In the genomic region with DNA sequence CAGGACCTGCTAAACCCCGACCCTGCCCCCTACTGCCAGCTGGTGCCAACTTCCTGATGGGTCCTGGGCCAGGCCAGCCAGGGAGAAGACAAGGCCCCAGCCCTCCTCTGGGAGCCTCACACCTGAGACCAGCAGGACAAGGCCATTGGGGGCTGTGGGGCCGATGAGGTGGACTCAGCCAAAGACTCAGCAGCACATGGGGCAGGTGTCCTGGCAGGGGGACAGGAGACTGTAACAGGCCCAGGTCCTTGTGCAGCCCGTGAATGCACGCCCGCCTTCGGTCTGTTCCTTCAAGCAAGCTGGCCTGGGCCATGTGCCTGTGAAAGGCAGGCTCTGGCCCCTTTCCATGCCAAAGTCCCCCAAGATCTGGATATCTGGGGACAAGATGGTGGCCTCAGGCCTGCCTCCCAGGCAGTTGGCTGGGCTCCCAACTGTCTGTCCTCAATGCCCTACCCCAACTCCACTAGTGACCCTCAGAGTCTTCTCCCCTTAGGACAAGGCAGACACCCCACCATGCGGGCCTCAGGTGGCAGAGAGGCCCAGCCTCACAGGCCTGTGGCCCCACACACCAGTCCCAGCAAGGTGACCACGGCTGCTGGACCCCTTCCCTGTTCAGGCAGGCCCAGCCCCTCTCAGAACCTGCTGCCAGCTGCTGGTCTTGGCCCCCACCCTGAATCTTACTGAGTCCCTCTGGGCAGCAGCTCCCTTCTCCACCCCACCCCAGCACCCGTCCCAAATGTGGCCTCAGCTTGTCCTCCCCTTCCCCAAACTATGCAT, we compare ENCODE assay signal across 25 cellular contexts. TPM values are rescaled to one million over a fixed set of nuclear protein-coding genes. Genes with fewer than 3 reads are reported as not detected.
"Had no signal": no experiment of that assay in that cellular context is flagged by ENCODE, and none has a peak within 500 bp of the region (broad histone marks: within the 10 kb centered on the region; RNA-seq: fewer than 3 reads in every experiment).

No MANE protein-coding gene starts in this region.

- H3K9me3 ChIP-seq: left lung, right lobe of liver had no signal

- FAIRE-seq: astrocyte, endometrium had no signal

- H3K4me2 ChIP-seq: hepatocyte, smooth muscle cell had no signal

- ATAC-seq: activated T-helper 17 cell treated with anti-CD3 and anti-CD28 coated beads, Interleukin-2, amount 50 U/mL, for 72 hours; esophagus mucosa; left lung had no signal

- H3K9me3 Mint-ChIP-seq: activated T-helper 17 cell treated with anti-CD3 and anti-CD28 coated beads, Interleukin-2, amount 50 U/mL, for 72 hours; nephron progenitor cell; stimulated activated naive CD8-positive, alpha-beta T cell treated with anti-CD3 and anti-CD28 coated beads, Interleukin-15, Interleukin-2, amounts not matched to agents 100 ng/mL and 50 ng/mL, for 24 hours; type B pancreatic cell had no signal

- H3K36me3 ChIP-seq: left lung, right lobe of liver had no signal

- DNase-seq: activated CD4-positive, CD25-positive, alpha-beta regulatory T cell; activated naive CD4-positive, alpha-beta T cell treated with Interleukin-2 at 50 U/mL for 16 hours; activated T-cell treated with anti-CD3 and anti-CD28 coated beads for 4 hours; islet precursor cell; nephron progenitor cell; right lobe of liver; stimulated activated CD4-positive, alpha-beta T cell treated with anti-CD3 and anti-CD28 coated beads, Interleukin-4, amount 100 ng/mL, for 4 hours; stimulated activated CD8-positive, alpha-beta memory T cell treated with anti-CD3 and anti-CD28 coated beads, Interleukin-4, amount 100 ng/mL, for 48 hours; SW 1271 had no signal

- H3K4me3 ChIP-seq: hepatocyte, left lung, right lobe of liver, smooth muscle cell had no signal

- H3K27me3 Mint-ChIP-seq: type B pancreatic cell had no signal

- H3K27ac ChIP-seq: right lobe of liver had no signal

- H3K4me3 Mint-ChIP-seq: activated T-helper 17 cell treated with anti-CD3 and anti-CD28 coated beads, Interleukin-2, amount 50 U/mL, for 72 hours; nephron progenitor cell; stimulated activated naive CD8-positive, alpha-beta T cell treated with anti-CD3 and anti-CD28 coated beads, Interleukin-15, Interleukin-2, amounts not matched to agents 100 ng/mL and 50 ng/mL, for 24 hours; type B pancreatic cell had no signal

- H3K27ac Mint-ChIP-seq: stimulated activated naive CD8-positive, alpha-beta T cell treated with anti-CD3 and anti-CD28 coated beads, Interleukin-15, Interleukin-2, amounts not matched to agents 100 ng/mL and 50 ng/mL, for 24 hours; type B pancreatic cell had no signal

- H3K36me3 Mint-ChIP-seq: type B pancreatic cell had no signal

- H2AFZ ChIP-seq: hepatocyte had no signal

- H3K27me3 ChIP-seq: hepatocyte, left lung, right lobe of liver had no signal

- H3K79me2 ChIP-seq: hepatocyte had no signal

RNA-seq across cellular contexts. Expression of gene CEACAM16, which starts 15.3 kb away (rescaled TPM):
- total RNA-seq: activated CD8-positive, alpha-beta memory T cell treated with anti-CD3 and anti-CD28 coated beads for 36 hours; activated T-helper 17 cell treated with anti-CD3 and anti-CD28 coated beads, Interleukin-2, amount 50 U/mL, for 72 hours; esophagus mucosa; glomerular endothelial cell; mesenteric fat pad; osteocyte; pulmonary artery endothelial cell; right lobe of liver; smooth muscle cell; T-helper 2 cell treated with Interferon-gamma antibody and Interleukin-4, amounts not matched to agents 100 ng/mL and 5 ng/mL, for 36 hours; temporal lobe had no signal
- polyA plus RNA-seq: hepatocyte, smooth muscle cell had no signal
